15 cellular contexts compared by ENCODE assay signal in genomic region chr17:40180694-40181093, GRCh38. TPM values are rescaled to one million over a fixed set of nuclear protein-coding genes. Genes with fewer than 3 reads are reported as not detected.
DNase-seq lines count a peak whose midpoint lies in the region; ATAC-seq and TF ChIP-seq lines count a peak whose summit lies in the region.
"Had no signal": no experiment of that assay in that cellular context is flagged by ENCODE, and none has a peak within 500 bp of the region (broad histone marks: within the 10 kb centered on the region; RNA-seq: fewer than 3 reads in every experiment).

No MANE protein-coding gene starts in this region.

- peak overlapping the region; percentile 20 to 51 (median 49) for H3K4me3 Mint-ChIP-seq in nephron
- H3K4me3 Mint-ChIP-seq: CD8-positive, alpha-beta T cell had no signal

- no peak overlapping the region for H3K4me3 ChIP-seq in left ventricle myocardium inferior

- TF ChIP-seq CTCF in left ventricle myocardium inferior (IDR thresholded peaks at IDR 0.05; ENCODE audit: borderline replicate concordance) (no peak), nephron (IDR thresholded peaks at IDR 0.05; ENCODE audit: unreplicated experiment in 3 of 3) (no peak)

- peaks cover 5% of the 10 kb centered on the region for H3K36me3 ChIP-seq in left ventricle myocardium inferior

- peaks cover 15% of the 10 kb centered on the region for H3K36me3 Mint-ChIP-seq in nephron (ENCODE audit: low read depth)

- H3K27ac ChIP-seq in left ventricle myocardium inferior (replicated peaks) (peak overlapping the region; percentile 3), epithelial cell of prostate (peak overlapping the region; percentile 97)
- H3K27ac ChIP-seq: parathyroid adenoma had no signal

- H3K27ac Mint-ChIP-seq in nephron, result peak overlapping the region; percentile 9 to 71 (median 58)
- H3K27ac Mint-ChIP-seq: CD8-positive, alpha-beta T cell had no signal

- H3K9me3 Mint-ChIP-seq in nephron, result no peaks in the 10 kb centered on the region
- H3K9me3 Mint-ChIP-seq: CD8-positive, alpha-beta T cell; H9 had no signal

- DNase-seq in left ventricle myocardium inferior (no peak), left cardiac atrium (no peak), epithelial cell of prostate (ENCODE audit: low read depth, low spot score) (no peak), Kasumi-1 (lab: John Stamatoyannopoulos, UW) (no peak), NAMALWA (ENCODE audit: low spot score) (no peak)
- DNase-seq in effector CD8-positive, alpha-beta T cell (lab: John Stamatoyannopoulos, UW), result no peak
- DNase-seq in activated naive CD4-positive, alpha-beta T cell treated with anti-CD3 and anti-CD28 coated beads, Interleukin-2, amount 50 U/mL, for 16 hours, result no peak
- DNase-seq: activated gamma-delta T cell treated with Interleukin-2 at 50 U/mL for 16 hours; CD8-positive, alpha-beta T cell; H9; Karpas-422; NCI-H146; NCI-H524 had no signal

- intact Hi-C loops in left ventricle myocardium inferior (cut with micrococcal nuclease), result no loop called here
- intact Hi-C loops in left cardiac atrium (cut with DNase I), result no loop called here

- no peaks in the 10 kb centered on the region for H3K9me3 ChIP-seq in left ventricle myocardium inferior (replicated peaks)

- no peaks in the 10 kb centered on the region for H3K27me3 ChIP-seq in left ventricle myocardium inferior (ENCODE audit: low read depth)

- peaks cover 5% of the 10 kb centered on the region for H3K27me3 Mint-ChIP-seq in nephron (ENCODE audit: low read depth)

- ATAC-seq in left cardiac atrium, result no peak
- ATAC-seq: CD8-positive, alpha-beta T cell had no signal

- H3K4me1 ChIP-seq in left ventricle myocardium inferior, result peaks cover 36% of the 10 kb centered on the region
- H3K4me1 ChIP-seq: parathyroid adenoma had no signal

- peaks cover 17% of the 10 kb centered on the region for H3K4me1 Mint-ChIP-seq in nephron

RNA-seq across cellular contexts. Expression of gene RAPGEFL1, which starts 3.4 kb away (rescaled TPM):
- 3.7 TPM for total RNA-seq in left ventricle myocardium inferior
- 1 to 10 TPM; 2.8 to 4.6 TPM for total RNA-seq in left cardiac atrium

RNA-seq across cellular contexts. Expression of gene WIPF2, which starts 38.4 kb away (rescaled TPM):
- total RNA-seq in left ventricle myocardium inferior (12.5 TPM), left cardiac atrium (10 to 100 TPM; 13.9 to 14.4 TPM)

RNA-seq across cellular contexts. Expression of gene CASC3, which starts 40.4 kb away (rescaled TPM):
- total RNA-seq in left ventricle myocardium inferior, result 44.0 TPM
- 10 to 100 TPM; 49.6 to 53.1 TPM for total RNA-seq in left cardiac atrium

RNA-seq across cellular contexts. Expression of gene MSL1, which starts 58.9 kb away (rescaled TPM):
- total RNA-seq in left ventricle myocardium inferior (39.8 TPM), left cardiac atrium (10 to 100 TPM; 54.0 to 57.8 TPM)
